17 cellular contexts compared by ENCODE assay signal in the genomic region with DNA sequence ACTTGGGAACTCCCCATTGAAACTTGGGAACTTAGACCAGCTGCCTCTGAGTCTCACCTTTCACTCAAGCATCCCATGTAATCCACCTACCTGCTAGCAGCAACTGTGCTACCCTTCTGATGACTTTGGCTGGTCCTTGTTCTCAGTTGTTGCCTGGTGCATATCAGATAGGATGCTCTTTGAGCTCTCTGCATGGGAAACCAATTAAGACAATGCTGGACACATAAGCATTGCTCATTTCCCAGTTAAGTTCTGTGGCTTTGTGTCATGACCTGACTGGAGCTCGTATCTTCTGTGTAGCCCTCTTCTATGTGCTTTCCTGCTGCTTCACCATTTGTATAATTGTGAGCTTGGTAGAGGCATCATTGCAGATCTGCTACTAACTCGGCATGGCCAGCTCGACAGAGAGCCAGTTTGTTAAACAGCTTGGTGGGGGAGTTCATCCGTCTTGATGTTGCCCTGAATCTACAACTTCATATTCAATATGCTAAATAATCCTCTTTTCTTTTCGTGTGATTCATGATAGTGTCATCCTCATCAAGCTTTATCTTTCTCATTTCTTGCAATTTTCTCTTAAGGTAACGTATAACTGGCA.
DNase-seq lines count a peak whose midpoint lies in the region; ATAC-seq, FAIRE-seq and TF ChIP-seq lines count a peak whose summit lies in the region.
"Had no signal": no experiment of that assay in that cellular context is flagged by ENCODE, and none has a peak within 500 bp of the region (broad histone marks: within the 10 kb centered on the region; RNA-seq: fewer than 3 reads in every experiment).

No MANE protein-coding gene starts in this region.

- ATAC-seq in GM12878 = peak; percentile 17; the same call in 1 of the 3 replicates
- ATAC-seq in HG02840 (IDR thresholded peaks at IDR 0.05; ENCODE audit: low FRiP score, unreplicated experiment) = no peak
- ATAC-seq in GM21576 (IDR thresholded peaks at IDR 0.05; ENCODE audit: unreplicated experiment) = no peak
- ATAC-seq: pancreas; stimulated activated naive CD8-positive, alpha-beta T cell treated with anti-CD3 and anti-CD28 coated beads, Interleukin-15, Interleukin-2, amounts not matched to agents 100 U/mL and 50 U/mL, for 24 hours; T-cell; upper lobe of right lung had no signal

- intact Hi-C loops in GM12878 (cut with micrococcal nuclease; ENCODE audit: unreplicated experiment) = loop anchor here (2.0 kb wide), 1 partner anchor 65 kb away; no protein-coding TSS in a partner anchor

- in situ Hi-C loops in GM12878 (cut with MboI) = no loop called here

- SMC1A ChIA-PET in GM12878 (lab: Charles Lee; ENCODE audit: uncharacterized antibody, unreplicated experiment) = interaction anchor here (1.0 to 1.4 kb wide), 2 partner anchors 30 to 36 kb away, joined by 3 to 4 read pairs; no protein-coding TSS in a partner anchor

- no TSS peak for BruUV-seq in GM12878 (replicated peaks; lab: Mats Ljungman, UMichigan)

- WGBS in GM12878 (ENCODE audit: insufficient coverage, insufficient replicate concordance, low lambda C conversion rate, missing lambda C conversion rate) = 66% methylated on average over 6 of the region's 6 CpGs

- CTCF ChIA-PET in GM12878 (lab: Yijun Ruan, JAX) = interaction anchor here (0.6 to 1.6 kb wide), 2 partner anchors 8 to 62 kb away, joined by 3 read pairs; no protein-coding TSS in a partner anchor

- no peak for TF ChIP-seq CTCF in GM12878 (IDR thresholded peaks at IDR 0.05 in 2 of 3, conservative IDR thresholded peaks at IDR 0.05 in 1 of 3; ENCODE audit: control insufficient read depth in 2 of 3, extremely low read depth in 1 of 3, insufficient read depth in 1 of 3, low read depth in 3 of 3, low read length in 3 of 3)

- H4K20me1 ChIP-seq in GM12878 (ENCODE audit: control insufficient read depth, insufficient read depth) = no peaks in the 10 kb centered on the region

- no peak overlapping the region for H3K9ac ChIP-seq in GM12878 (ENCODE audit: control insufficient read depth, insufficient read depth, low read length)

- no peak overlapping the region for H2AFZ ChIP-seq in GM12878 (ENCODE audit: control insufficient read depth, low read depth, low read length)

- H3K79me2 ChIP-seq in GM12878 (ENCODE audit: control insufficient read depth, insufficient read depth, low read length) = no peaks in the 10 kb centered on the region

- no peak overlapping the region for H3K27ac ChIP-seq in GM12878 (ENCODE audit: control insufficient read depth, insufficient read depth)
- H3K27ac ChIP-seq: pancreas, upper lobe of right lung, WERI-Rb-1 had no signal

- TF ChIP-seq RAD21 in GM12878 (IDR thresholded peaks at IDR 0.05; ENCODE audit: insufficient read depth, low read depth, low read length) = no peak

- FAIRE-seq in GM12878 (lab: Jason Lieb, UNC) = no peak
- FAIRE-seq: endothelial cell of umbilical vein, pancreas had no signal

- no peaks in the 10 kb centered on the region for H3K9me3 ChIP-seq in GM12878 (replicated peaks; ENCODE audit: control insufficient read depth, insufficient read depth, low read length)
- H3K9me3 ChIP-seq: pancreas, upper lobe of right lung had no signal

- RAD21 ChIA-PET in GM12878 (lab: Charles Lee; ENCODE audit: unreplicated experiment) = no interaction called here

- POLR2A ChIA-PET in GM12878 (lab: Charles Lee) = no interaction called here

- H3K4me2 ChIP-seq in GM12878 (ENCODE audit: control insufficient read depth, insufficient read depth) = no peak overlapping the region

- TF ChIP-seq EP300 in GM12878 (IDR thresholded peaks at IDR 0.05; ENCODE audit: borderline replicate concordance in 1 of 2, control insufficient read depth in 1 of 2, low read depth in 2 of 2, low read length in 2 of 2) = no peak

- no peaks in the 10 kb centered on the region for H3K36me3 ChIP-seq in GM12878 (ENCODE audit: control insufficient read depth in 2 of 2, insufficient read depth in 2 of 2, low read length in 1 of 2)
- H3K36me3 ChIP-seq: pancreas, upper lobe of right lung, WERI-Rb-1 had no signal

- 0 out of 2 replicates have a peak, but pooled peaks cover 4% of the 10 kb centered on the region for H3K4me1 ChIP-seq in GM12878 (ENCODE audit: control insufficient read depth, insufficient read depth, low read length)
- H3K4me1 ChIP-seq: pancreas, upper lobe of right lung had no signal

- DNase-seq in Ammon's horn (ENCODE audit: low spot score) = peak; percentile 56
- peak; percentile 66 for DNase-seq in HS-5 (ENCODE audit: low read depth)
- DNase-seq in GM12878 (ENCODE audit: low read depth, low spot score) = no peak
- peak; percentile 57 for DNase-seq in kidney tubule cell (ENCODE audit: low spot score)
- no peak for DNase-seq in effector CD4-positive, alpha-beta T cell
- DNase-seq in GDM1 (lab: John Stamatoyannopoulos, UW) = no peak
- DNase-seq: AML-193; NCI-H1930; pancreas; stimulated activated CD4-positive, alpha-beta T cell treated with anti-CD3 and anti-CD28 coated beads, Interleukin-12 subunit alpha, Interleukin-12 subunit beta, amount 100 ng/mL, for 4 hours; stimulated activated naive CD8-positive, alpha-beta T cell treated with anti-CD3 and anti-CD28 coated beads, Interleukin-15, Interleukin-2, amounts not matched to agents 100 U/mL and 50 U/mL, for 24 hours; T-cell; upper lobe of right lung; WERI-Rb-1 had no signal

- H3K4me3 ChIP-seq in GM12878 = no peak overlapping the region
- H3K4me3 ChIP-seq: pancreas, upper lobe of right lung had no signal

- H3K27me3 ChIP-seq in GM12878 (replicated peaks in 1 of 2; ENCODE audit: control insufficient read depth in 2 of 2, insufficient read depth in 2 of 2, low read length in 1 of 2) = no peaks in the 10 kb centered on the region
- H3K27me3 ChIP-seq: pancreas, upper lobe of right lung had no signal

- no peak for TF ChIP-seq POLR2A in GM12878 (IDR thresholded peaks at IDR 0.05; ENCODE audit: low read depth, low read length)

TF ChIP-seq in GM12878, 131 proteins besides CTCF, POLR2A, EP300 and RAD21:
- TF ChIP-seq CREB1 (IDR thresholded peaks at IDR 0.05; ENCODE audit: low read depth) = no peak
- TF ChIP-seq MXI1 (IDR thresholded peaks at IDR 0.05; ENCODE audit: low read depth, low read length) = no peak
- no peak for TF ChIP-seq FOXM1 (IDR thresholded peaks at IDR 0.05; ENCODE audit: low read depth, low read length)
- no peak for TF ChIP-seq ZNF207 (IDR thresholded peaks at IDR 0.05; ENCODE audit: borderline replicate concordance)
- no peak for TF ChIP-seq TCF7 (IDR thresholded peaks at IDR 0.05; ENCODE audit: borderline replicate concordance)
- no peak for TF ChIP-seq ZBTB40 (IDR thresholded peaks at IDR 0.05; ENCODE audit: borderline replicate concordance)
- no peak for TF ChIP-seq NBN (IDR thresholded peaks at IDR 0.05)
- no peak for TF ChIP-seq PAX8 (IDR thresholded peaks at IDR 0.05)
- no peak for TF ChIP-seq GATAD2B (conservative IDR thresholded peaks at IDR 0.05; ENCODE audit: low read depth)
- no peak for TF ChIP-seq E4F1 (IDR thresholded peaks at IDR 0.05; ENCODE audit: borderline replicate concordance, partially characterized antibody)

Comparison
In these comparisons a context has a peak if more than half of its experiments do, and no peak if none do; other contexts are left out.
1. DNase-seq: peak in Ammon's horn (single experiment), HS-5 (single experiment) and kidney tubule cell (single experiment); none in GM12878 (single experiment), effector CD4-positive, alpha-beta T cell (single experiment) and GDM1 (single experiment).